ENCODE assay signal across 10 cellular contexts in genomic region chr15:98855067-98855814, GRCh38.
A peak's percentile ranks its signal among the peaks of the same experiment; 100 is the strongest.
DNase-seq lines count a peak whose midpoint lies in the region; ATAC-seq and TF ChIP-seq lines count a peak whose summit lies in the region.
"Had no signal": no experiment of that assay in that cellular context is flagged by ENCODE, and none has a peak within 500 bp of the region (broad histone marks: within the 10 kb centered on the region; RNA-seq: fewer than 3 reads in every experiment).

No MANE protein-coding gene starts in this region.

- CTCF ChIA-PET in Calu3 (lab: Charles Lee): no interaction called here

- no peak for DNase-seq in Calu3
- no peak for DNase-seq in esophagus squamous epithelium (lab: John Stamatoyannopoulos, UW)
- no peak for DNase-seq in sigmoid colon
- DNase-seq in stimulated activated naive CD8-positive, alpha-beta T cell treated with anti-CD3 and anti-CD28 coated beads, Interleukin-15, Interleukin-2, amounts not matched to agents 100 U/mL and 50 U/mL, for 24 hours: no peak
- no peak for DNase-seq in stimulated activated CD4-positive, alpha-beta T cell treated with anti-CD3 and anti-CD28 coated beads, Interleukin-1b, Interleukin-23, amount 100 ng/mL, for 48 hours
- DNase-seq in NCI-H128 (lab: John Stamatoyannopoulos, UW; ENCODE audit: unreplicated experiment): no peak
- DNase-seq: DMS79 treated with DMSO at 0.1 percent for 48 hours, foreskin fibroblast had no signal

- TF ChIP-seq POLR2A in esophagus squamous epithelium (IDR thresholded peaks at IDR 0.05) (no peak), sigmoid colon (IDR thresholded peaks at IDR 0.05) (no peak)

- no peaks in the 10 kb centered on the region for H3K27me3 Mint-ChIP-seq in Calu3 (ENCODE audit: unreplicated experiment)

- H3K27ac Mint-ChIP-seq in Calu3 (ENCODE audit: unreplicated experiment): peak overlapping the region; percentile 29

- peak overlapping the region; percentile 82 to 90 (median 88) for H3K27ac ChIP-seq in esophagus squamous epithelium
- peak overlapping the region; percentile 86 to 91 (median 89) for H3K27ac ChIP-seq in sigmoid colon

- H3K4me3 ChIP-seq in esophagus squamous epithelium (no peak overlapping the region), sigmoid colon (no peak overlapping the region)

- no peaks in the 10 kb centered on the region for H3K9me3 Mint-ChIP-seq in Calu3 (ENCODE audit: low read depth, unreplicated experiment)

- no peaks in the 10 kb centered on the region for H3K27me3 ChIP-seq in esophagus squamous epithelium
- H3K27me3 ChIP-seq in sigmoid colon: no peaks in the 10 kb centered on the region

- H3K9me3 ChIP-seq in esophagus squamous epithelium (no peaks in the 10 kb centered on the region), sigmoid colon (no peaks in the 10 kb centered on the region)

- no TSS peak for BruUV-seq in Calu3 (replicated peaks; lab: Mats Ljungman, UMichigan)

- intact Hi-C loops in Calu3 (cut with micrococcal nuclease; ENCODE audit: unreplicated experiment) (no loop called here), esophagus squamous epithelium (cut with DNase I) (no loop called here), sigmoid colon (cut with DNase I) (loop anchor here (2.0 kb wide), 1 partner anchor 92 kb away; no protein-coding TSS in a partner anchor)

- TF ChIP-seq CTCF in Calu3 (IDR thresholded peaks at IDR 0.05; ENCODE audit: unreplicated experiment) (no peak), esophagus squamous epithelium (IDR thresholded peaks at IDR 0.05) (peak in 1 of 6 experiments; percentile 38), sigmoid colon (IDR thresholded peaks at IDR 0.05) (no peak)

- peaks cover 60% of the 10 kb centered on the region for H3K4me1 Mint-ChIP-seq in Calu3 (ENCODE audit: low read depth, unreplicated experiment)

- H3K4me3 Mint-ChIP-seq in Calu3 (ENCODE audit: low read depth, unreplicated experiment): no peak overlapping the region

- no peak for ATAC-seq in stimulated activated naive CD8-positive, alpha-beta T cell treated with anti-CD3 and anti-CD28 coated beads, Interleukin-15, Interleukin-2, amounts not matched to agents 100 U/mL and 50 U/mL, for 24 hours
- ATAC-seq in HG02852 (IDR thresholded peaks at IDR 0.05; ENCODE audit: unreplicated experiment): no peak

- H3K4me1 ChIP-seq in esophagus squamous epithelium (peaks cover 54 to 99% (median 58%) of the 10 kb centered on the region in 3 donors), sigmoid colon (peaks cover 2 to 85% (median 78%) of the 10 kb centered on the region in 4 donors)

- H3K36me3 Mint-ChIP-seq in Calu3 (ENCODE audit: insufficient read depth, unreplicated experiment): peaks cover 40% of the 10 kb centered on the region

- H3K36me3 ChIP-seq in esophagus squamous epithelium (no peaks in the 10 kb centered on the region), sigmoid colon (no peaks in the 10 kb centered on the region)

- WGBS in esophagus squamous epithelium, 2 donors: 46 to 48% methylated on average over 6 of the region's 10 CpGs
- 76 to 82% methylated on average over 10 of the region's 10 CpGs for WGBS in sigmoid colon, 2 donors

- no peak for TF ChIP-seq EP300 in sigmoid colon (IDR thresholded peaks at IDR 0.05)

TF ChIP-seq in PFSK-1, 5 proteins besides CTCF, POLR2A, EP300 and RAD21:
- TF ChIP-seq REST (IDR thresholded peaks at IDR 0.05; ENCODE audit: insufficient read depth in 1 of 2, low read depth in 2 of 2, low read length in 2 of 2): 0 out of 4 replicates have a peak, but pooled peaks of 1 of the 2 experiments have one; percentile 6
- TF ChIP-seq POLR2AphosphoS5 (IDR thresholded peaks at IDR 0.05; ENCODE audit: low read depth, low read length): no peak
- TF ChIP-seq FOXP2 (optimal IDR thresholded peaks at IDR 0.05; ENCODE audit: borderline replicate concordance, extremely low read depth, extremely low read length, insufficient read depth): peak; percentile 41
